Comparison of ENCODE assay signal across 12 cellular contexts in genomic region chr2:144495227-144495933, GRCh38. TPM values are rescaled to one million over a fixed set of nuclear protein-coding genes. Genes with fewer than 3 reads are reported as not detected.
DNase-seq lines count a peak whose midpoint lies in the region; ATAC-seq and TF ChIP-seq lines count a peak whose summit lies in the region.
"Had no signal": no experiment of that assay in that cellular context is flagged by ENCODE, and none has a peak within 500 bp of the region (broad histone marks: within the 10 kb centered on the region; RNA-seq: fewer than 3 reads in every experiment).

No MANE protein-coding gene starts in this region.

- TF ChIP-seq POLR2A in gastroesophageal sphincter (IDR thresholded peaks at IDR 0.05) (no peak), ovary (IDR thresholded peaks at IDR 0.05) (no peak)

- 91% methylated on average over 5 of the region's 5 CpGs for WGBS in SK-N-SH (ENCODE audit: low lambda C conversion rate)
- WGBS in gastroesophageal sphincter (ENCODE audit: low coverage in 1 of 2), 2 donors = 58 to 64% methylated on average over 5 of the region's 5 CpGs
- WGBS in thymus = 92% methylated on average over 5 of the region's 5 CpGs
- 29 to 38% (median 32%) methylated on average over 5 of the region's 5 CpGs for WGBS in ovary, 3 donors

- H3K79me2 ChIP-seq in SK-N-SH (ENCODE audit: insufficient read depth) = peaks cover 93% of the 10 kb centered on the region

- H2AFZ ChIP-seq in SK-N-SH (ENCODE audit: low read depth) = no peak overlapping the region

- H3K9me3 ChIP-seq in SK-N-SH (no peaks in the 10 kb centered on the region), gastroesophageal sphincter (no peaks in the 10 kb centered on the region), thymus (ENCODE audit: control insufficient read depth) (no peaks in the 10 kb centered on the region), ovary (no peaks in the 10 kb centered on the region)

- H3K27me3 Mint-ChIP-seq in nephron (ENCODE audit: low read depth) = no peaks in the 10 kb centered on the region

- peaks cover 7% of the 10 kb centered on the region for H3F3A ChIP-seq in SK-N-SH (replicated peaks; ENCODE audit: insufficient read depth)

- DNase-seq in SK-N-SH = no peak
- DNase-seq in stimulated activated CD4-positive, alpha-beta T cell treated with anti-CD3 and anti-CD28 coated beads, Interleukin-4, amount 100 ng/mL, for 4 hours = no peak
- no peak for DNase-seq in ovary
- DNase-seq in stimulated activated naive CD4-positive, alpha-beta T cell treated with Interleukin-2 at 50 U/mL for 16 hours (lab: John Stamatoyannopoulos, UW) = no peak
- DNase-seq: activated T-cell treated with anti-CD3 and anti-CD28 coated beads, Interleukin-2, amount 50 U/mL, for 48 hours; Karpas-422; NCI-H187; stimulated activated CD8-positive, alpha-beta memory T cell treated with anti-CD3 and anti-CD28 coated beads, Interleukin-4, amount 100 ng/mL, for 48 hours had no signal

- H3K27ac Mint-ChIP-seq in nephron = peak overlapping the region; percentile 58 to 77 (median 64)

- POLR2A ChIA-PET in SK-N-SH (lab: Yijun Ruan, JAX) = no interaction called here

- peaks cover 65% of the 10 kb centered on the region for H3K36me3 Mint-ChIP-seq in nephron (ENCODE audit: low read depth)

- intact Hi-C loops in ovary (cut with DNase I) = no loop called here

- TF ChIP-seq RAD21 in SK-N-SH (IDR thresholded peaks at IDR 0.05; ENCODE audit: low read length) = no peak

- H3K4me3 Mint-ChIP-seq in nephron = peak overlapping the region in 1 of 3 experiments; percentile 13

- peaks cover 46% of the 10 kb centered on the region for H3K4me1 Mint-ChIP-seq in nephron

- no peak overlapping the region for H3K4me3 ChIP-seq in SK-N-SH (ENCODE audit: low read depth in 2 of 2, low read length in 1 of 2)
- H3K4me3 ChIP-seq in gastroesophageal sphincter = no peak overlapping the region
- no peak overlapping the region for H3K4me3 ChIP-seq in thymus (ENCODE audit: low read length)
- no peak overlapping the region for H3K4me3 ChIP-seq in ovary

- TF ChIP-seq CTCF in SK-N-SH (IDR thresholded peaks at IDR 0.05) (no peak), gastroesophageal sphincter (IDR thresholded peaks at IDR 0.05) (no peak), nephron (IDR thresholded peaks at IDR 0.05; ENCODE audit: unreplicated experiment in 3 of 3) (no peak), ovary (IDR thresholded peaks at IDR 0.05) (no peak)

- H3K9me2 ChIP-seq in SK-N-SH = no peaks in the 10 kb centered on the region

- H3K4me1 ChIP-seq in SK-N-SH (ENCODE audit: control insufficient read depth in 1 of 2, insufficient read depth in 2 of 2, low read depth in 1 of 2, low read length in 1 of 2) (peaks cover 15% of the 10 kb centered on the region in 2 experiments), gastroesophageal sphincter (peaks cover 0 to 22% (median 0%) of the 10 kb centered on the region in 3 donors), thymus (ENCODE audit: control insufficient read depth, insufficient read depth, low read length) (no peaks in the 10 kb centered on the region), ovary (ENCODE audit: insufficient read depth) (peaks cover 16% of the 10 kb centered on the region)

- H3K4me2 ChIP-seq in SK-N-SH = no peak overlapping the region

- H4K20me1 ChIP-seq in SK-N-SH (ENCODE audit: insufficient read depth) = peaks cover 60% of the 10 kb centered on the region

- ATAC-seq in gastroesophageal sphincter (no peak), GM19455 (IDR thresholded peaks at IDR 0.05; ENCODE audit: unreplicated experiment) (no peak)

- H3K27ac ChIP-seq in SK-N-SH (ENCODE audit: low read depth in 2 of 2, low read length in 1 of 2) = peak overlapping the region; percentile 27 to 50; a peak in 3 of 4 replicates
- H3K27ac ChIP-seq in gastroesophageal sphincter = peak overlapping the region in 3 of 4 donors; percentile 8 to 50 (median 22)
- peak overlapping the region; percentile 12 for H3K27ac ChIP-seq in thymus (ENCODE audit: low read depth)
- no peak overlapping the region for H3K27ac ChIP-seq in ovary

- CTCF ChIA-PET in SK-N-SH (lab: Yijun Ruan, JAX) = no interaction called here

- H3K36me3 ChIP-seq in SK-N-SH (replicated peaks in 1 of 2; ENCODE audit: control insufficient read depth in 1 of 2, insufficient read depth in 2 of 2, low read length in 1 of 2) (peaks cover 11 to 44% of the 10 kb centered on the region in 2 experiments), gastroesophageal sphincter (no peaks in the 10 kb centered on the region), thymus (ENCODE audit: control insufficient read depth, insufficient read depth) (no peaks in the 10 kb centered on the region), ovary (no peaks in the 10 kb centered on the region)

- TF ChIP-seq EP300 in SK-N-SH (IDR thresholded peaks at IDR 0.05; ENCODE audit: borderline replicate concordance in 1 of 2, low read depth in 1 of 2, low read length in 1 of 2) (no peak), gastroesophageal sphincter (IDR thresholded peaks at IDR 0.05) (no peak), ovary (IDR thresholded peaks at IDR 0.05) (no peak)

- no peaks in the 10 kb centered on the region for H3K9me3 Mint-ChIP-seq in nephron

- H3K27me3 ChIP-seq in SK-N-SH (ENCODE audit: insufficient read depth) (no peaks in the 10 kb centered on the region), gastroesophageal sphincter (no peaks in the 10 kb centered on the region), thymus (ENCODE audit: control insufficient read depth, insufficient read depth) (no peaks in the 10 kb centered on the region), ovary (no peaks in the 10 kb centered on the region)

- H3K9ac ChIP-seq in SK-N-SH = no peak overlapping the region

TF ChIP-seq in SK-N-SH, 30 proteins besides CTCF, POLR2A, EP300 and RAD21:
- no peak for TF ChIP-seq MEF2A (IDR thresholded peaks at IDR 0.05; ENCODE audit: borderline replicate concordance, low read depth)
- no peak for TF ChIP-seq PBX3 (IDR thresholded peaks at IDR 0.05)
- no peak for TF ChIP-seq GABPA (IDR thresholded peaks at IDR 0.05; ENCODE audit: low read depth)
- TF ChIP-seq TEAD4 (IDR thresholded peaks at IDR 0.05; ENCODE audit: borderline replicate concordance, insufficient read depth) = no peak
- TF ChIP-seq ZBTB33 (IDR thresholded peaks at IDR 0.05; ENCODE audit: borderline replicate concordance, low read depth) = no peak
- TF ChIP-seq SMC3 (IDR thresholded peaks at IDR 0.05; ENCODE audit: low read depth, low read length) = no peak
- no peak for TF ChIP-seq TAF1 (IDR thresholded peaks at IDR 0.05; ENCODE audit: borderline replicate concordance, low read depth, low read length)
- no peak for TF ChIP-seq NFIC (IDR thresholded peaks at IDR 0.05; ENCODE audit: borderline replicate concordance)

RNA-seq across cellular contexts. Expression of gene ZEB2, which starts 24.5 kb away (rescaled TPM):
- polyA plus RNA-seq in SK-N-SH (2012; rRNA removed) (16.3 and 20.5 TPM in 2 replicates), thymus (16.1 TPM), ovary (10 to 100 TPM; 57.0 to 84.8 TPM)
- polyA plus RNA-seq in SK-N-SH (2012; cell fraction: cytosol; rRNA removed) = 16.9 and 17.6 TPM in 2 replicates
- polyA plus RNA-seq in SK-N-SH (2012; cell fraction: nucleus; rRNA removed) = 24.6 and 25.9 TPM in 2 replicates
- total RNA-seq in gastroesophageal sphincter (10 to 100 TPM; 42.3 to 95.7 (median 53.8) TPM), ovary (100 to 1,000 TPM in 6 of 7 donors, 10 to 100 TPM in 1; 55.3 to 250 (median 186) TPM)

Comparison
In these comparisons a context has a peak if more than half of its experiments do, and no peak if none do; other contexts are left out.
1. H3K27ac ChIP-seq: peak in SK-N-SH (2 of 2), gastroesophageal sphincter (3 of 4) and thymus (single experiment); none in ovary (0 of 2).